In the genomic region with DNA sequence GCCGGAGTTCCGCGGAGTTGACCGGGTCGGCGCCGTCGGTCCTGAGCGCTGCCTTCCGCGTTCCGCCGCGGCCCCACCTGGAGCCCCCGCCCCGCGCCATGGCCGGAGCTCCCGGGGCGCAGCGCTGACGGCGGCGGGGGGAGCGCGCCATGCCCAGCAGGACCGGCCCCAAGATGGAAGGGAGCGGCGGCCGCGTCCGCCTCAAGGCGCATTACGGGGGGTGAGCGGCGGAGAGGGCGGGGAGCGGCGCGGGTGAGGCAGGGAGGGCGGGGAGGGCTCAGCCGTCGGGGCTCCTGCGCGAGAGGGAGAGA, we compare ENCODE assay signal across 9 cellular contexts.
DNase-seq lines count a peak whose midpoint lies in the region; ATAC-seq and TF ChIP-seq lines count a peak whose summit lies in the region.
"Had no signal": no experiment of that assay in that cellular context is flagged by ENCODE, and none has a peak within 500 bp of the region (broad histone marks: within the 10 kb centered on the region; RNA-seq: fewer than 3 reads in every experiment).

No MANE protein-coding gene starts in this region.

- H3K9me3 ChIP-seq in iPS-18a (ENCODE audit: control insufficient read depth, low read depth, low read length): no peaks in the 10 kb centered on the region
- H3K9me3 ChIP-seq: uterus had no signal

- H3K27ac Mint-ChIP-seq in stimulated activated naive CD8-positive, alpha-beta T cell treated with anti-CD3 and anti-CD28 coated beads, Interleukin-15, amount 100 ng/mL, for 72 hours: no peak overlapping the region

- peak; percentile 52 for ATAC-seq in stimulated activated naive CD8-positive, alpha-beta T cell treated with anti-CD3 and anti-CD28 coated beads, Interleukin-15, amount 100 ng/mL, for 72 hours
- no peak for ATAC-seq in HG02678 (IDR thresholded peaks at IDR 0.05; ENCODE audit: unreplicated experiment)

- DNase-seq in activated CD4-positive, alpha-beta T cell treated with anti-CD3 and anti-CD28 coated beads for 4 hours: peak; percentile 31 to 37
- DNase-seq in activated CD4-positive, alpha-beta T cell treated with anti-CD3 and anti-CD28 coated beads for 1 hour: no peak
- DNase-seq in stimulated activated naive CD8-positive, alpha-beta T cell treated with anti-CD3 and anti-CD28 coated beads, Interleukin-15, amount 100 ng/mL, for 72 hours: no peak
- no peak for DNase-seq in stimulated activated CD4-positive, alpha-beta T cell treated with anti-CD3 and anti-CD28 coated beads, Interleukin-4, amount 100 ng/mL, for 4 hours
- no peak for DNase-seq in T-helper 9 cell

- H3K4me1 ChIP-seq in iPS-18a (ENCODE audit: control insufficient read depth, low read depth, low read length): peaks cover 14% of the 10 kb centered on the region

- no peaks in the 10 kb centered on the region for H3K9me3 Mint-ChIP-seq in stimulated activated naive CD8-positive, alpha-beta T cell treated with anti-CD3 and anti-CD28 coated beads, Interleukin-15, amount 100 ng/mL, for 72 hours

- peaks cover 39% of the 10 kb centered on the region for H3K27me3 ChIP-seq in iPS-18a (ENCODE audit: control insufficient read depth, insufficient read depth, low read length)

- peak overlapping the region; percentile 73 for H3K4me3 ChIP-seq in iPS-18a (ENCODE audit: low read length)

- peak overlapping the region; percentile 28 for H3K9ac ChIP-seq in iPS-18a (ENCODE audit: low read length)

- peaks cover 17% of the 10 kb centered on the region for H3K27me3 Mint-ChIP-seq in stimulated activated naive CD8-positive, alpha-beta T cell treated with anti-CD3 and anti-CD28 coated beads, Interleukin-15, amount 100 ng/mL, for 72 hours

- H3K36me3 ChIP-seq in iPS-18a (ENCODE audit: control insufficient read depth, low read depth, low read length): no peaks in the 10 kb centered on the region
- H3K36me3 ChIP-seq: uterus had no signal

- TF ChIP-seq CTCF in VCaP (conservative IDR thresholded peaks at IDR 0.05): no peak

- H3K4me1 Mint-ChIP-seq in stimulated activated naive CD8-positive, alpha-beta T cell treated with anti-CD3 and anti-CD28 coated beads, Interleukin-15, amount 100 ng/mL, for 72 hours: peaks cover 51% of the 10 kb centered on the region

- peak overlapping the region; percentile 54 to 59 for H3K4me3 Mint-ChIP-seq in stimulated activated naive CD8-positive, alpha-beta T cell treated with anti-CD3 and anti-CD28 coated beads, Interleukin-15, amount 100 ng/mL, for 72 hours

- H3K27ac ChIP-seq in VCaP (peak overlapping the region; percentile 95), iPS-18a (ENCODE audit: low read length) (no peak overlapping the region)
- H3K27ac ChIP-seq: uterus had no signal

Comparison
In these comparisons a context has a peak if more than half of its experiments do, and no peak if none do; other contexts are left out.
1. DNase-seq: peak in activated CD4-positive, alpha-beta T cell treated with anti-CD3 and anti-CD28 coated beads for 4 hours (2 of 2); none in activated CD4-positive, alpha-beta T cell treated with anti-CD3 and anti-CD28 coated beads for 1 hour (single experiment), stimulated activated naive CD8-positive, alpha-beta T cell treated with anti-CD3 and anti-CD28 coated beads, Interleukin-15, amount 100 ng/mL, for 72 hours (0 of 2), stimulated activated CD4-positive, alpha-beta T cell treated with anti-CD3 and anti-CD28 coated beads, Interleukin-4, amount 100 ng/mL, for 4 hours (0 of 2) and T-helper 9 cell (single experiment).